ENCODE assay signal across 8 cellular contexts in genomic region chr6:152124432-152125074, GRCh38.
A peak's percentile ranks its signal among the peaks of the same experiment; 100 is the strongest.
DNase-seq lines count a peak whose midpoint lies in the region; ATAC-seq and TF ChIP-seq lines count a peak whose summit lies in the region.

No MANE protein-coding gene starts in this region.

- H3K4me3 ChIP-seq in cardiac muscle cell, result no peak overlapping the region
- no peak overlapping the region for H3K4me3 ChIP-seq in skeletal muscle cell (ENCODE audit: low read depth, low read length)

- no peaks in the 10 kb centered on the region for H3K9me3 ChIP-seq in cardiac muscle cell (ENCODE audit: low read depth)

- peak overlapping the region; percentile 52 for H3K27ac ChIP-seq in VCaP
- H3K27ac ChIP-seq in cardiac muscle cell, result peak overlapping the region; percentile 66

- peaks cover 6% of the 10 kb centered on the region for H3K4me1 ChIP-seq in cardiac muscle cell (ENCODE audit: low read depth)

- no peaks in the 10 kb centered on the region for H3K36me3 ChIP-seq in cardiac muscle cell

- peak; percentile 61 for ATAC-seq in GM21381 (IDR thresholded peaks at IDR 0.05; ENCODE audit: unreplicated experiment)
- ATAC-seq in HG02970 (IDR thresholded peaks at IDR 0.05; ENCODE audit: low FRiP score, unreplicated experiment), result no peak

- TF ChIP-seq CTCF in VCaP (conservative IDR thresholded peaks at IDR 0.05) (peak; percentile 92), cardiac muscle cell (IDR thresholded peaks at IDR 0.05; ENCODE audit: low read depth, low read length) (peak; percentile 82)

- H3K27me3 ChIP-seq in cardiac muscle cell, result no peaks in the 10 kb centered on the region

- DNase-seq in Daoy (ENCODE audit: low read depth), result peak; percentile 23
- DNase-seq in LoVo (ENCODE audit: low spot score), result peak; percentile 54
- peak; percentile 62 to 77 for DNase-seq in cardiac muscle cell (ENCODE audit: low read depth in 1 of 2, low spot score in 1 of 2)
- peak; percentile 30 for DNase-seq in skeletal muscle cell (ENCODE audit: low read depth)
- no peak for DNase-seq in stimulated activated CD4-positive, alpha-beta T cell treated with anti-CD3 and anti-CD28 coated beads, Interleukin-2, amount 100 ng/mL, for 48 hours

Comparison
In these comparisons a context has a peak if more than half of its experiments do, and no peak if none do; other contexts are left out.
1. DNase-seq: peak in Daoy (single experiment), LoVo (single experiment), cardiac muscle cell (2 of 2) and skeletal muscle cell (single experiment); none in stimulated activated CD4-positive, alpha-beta T cell treated with anti-CD3 and anti-CD28 coated beads, Interleukin-2, amount 100 ng/mL, for 48 hours (0 of 2).